ENCODE assay signal across 21 cellular contexts in the genomic region with DNA sequence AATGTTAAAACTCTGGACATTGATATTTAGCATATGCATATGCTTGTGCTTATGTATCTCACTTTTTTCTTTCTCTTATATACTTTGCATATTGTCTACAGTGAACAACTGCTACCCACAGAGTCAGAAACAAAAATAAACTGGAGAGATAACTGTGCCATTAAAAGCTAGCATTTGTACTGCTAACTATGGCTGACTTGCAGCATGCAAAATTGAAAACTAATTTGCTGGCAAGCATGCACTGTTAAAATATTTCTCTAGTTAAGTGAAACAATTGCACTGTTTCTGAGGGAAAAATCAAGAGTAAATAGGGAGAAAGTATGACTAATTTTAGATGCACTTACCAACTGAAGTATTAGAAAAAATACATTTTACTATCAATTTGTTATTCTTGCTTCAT.
"Had no signal": no experiment of that assay in that cellular context is flagged by ENCODE, and none has a peak within 500 bp of the region (broad histone marks: within the 10 kb centered on the region; RNA-seq: fewer than 3 reads in every experiment).

No MANE protein-coding gene starts in this region.

- H3K27me3 ChIP-seq: ascending aorta had no signal

- DNase-seq: activated B cell treated with CpG ODN at 0.5 μM for 24 hours; activated CD4-positive, alpha-beta memory T cell treated with anti-CD3 and anti-CD28 coated beads for 36 hours; activated CD4-positive, alpha-beta T cell treated with anti-CD3 and anti-CD28 coated beads for 1 hour; activated CD4-positive, alpha-beta T cell treated with anti-CD3 and anti-CD28 coated beads, Interleukin-2, amount 10 ng/mL, durations not matched to agents 24 days and 14 days; activated CD8-positive, alpha-beta memory T cell treated with anti-CD3 and anti-CD28 coated beads for 24 hours; activated gamma-delta T cell treated with Interleukin-2 at 50 U/mL for 16 hours; activated naive CD4-positive, alpha-beta T cell treated with anti-CD3 and anti-CD28 coated beads, Interleukin-2, amount 10 ng/mL, durations not matched to agents 7 days and 5 days; activated T-cell treated with anti-CD3 and anti-CD28 coated beads, Interleukin-2, amount 50 U/mL, for 4 hours; amniotic stem cell; caudate nucleus; MM.1S; NCI-H1105; NCI-H146; NCI-H187 treated with DMSO at 0.1 percent for 48 hours; NCI-H2081 treated with DMSO at 0.1 percent for 48 hours; NCI-H524; PC-3; SIG-M5; T-helper 2 cell; T1000 had no signal

- H3K9me3 Mint-ChIP-seq: activated B cell treated with CpG ODN at 0.5 μM for 24 hours; activated CD4-positive, alpha-beta memory T cell treated with anti-CD3 and anti-CD28 coated beads for 36 hours; activated naive CD4-positive, alpha-beta T cell treated with anti-CD3 and anti-CD28 coated beads, Interleukin-2, amount 10 ng/mL, durations not matched to agents 7 days and 5 days; activated T-cell treated with anti-CD3 and anti-CD28 coated beads, Interleukin-2, amount 50 U/mL, for 4 hours had no signal

- ATAC-seq: activated T-cell treated with anti-CD3 and anti-CD28 coated beads, Interleukin-2, amount 50 U/mL, for 4 hours; PC-3 had no signal

- H3K27ac ChIP-seq: ascending aorta had no signal

- H3K27me3 Mint-ChIP-seq: activated B cell treated with CpG ODN at 0.5 μM for 24 hours; activated CD4-positive, alpha-beta memory T cell treated with anti-CD3 and anti-CD28 coated beads for 36 hours; activated CD4-positive, alpha-beta T cell treated with anti-CD3 and anti-CD28 coated beads, Interleukin-2, amount 10 ng/mL, durations not matched to agents 24 days and 14 days; activated naive CD4-positive, alpha-beta T cell treated with anti-CD3 and anti-CD28 coated beads, Interleukin-2, amount 10 ng/mL, durations not matched to agents 7 days and 5 days had no signal

- H3K9me3 ChIP-seq: ascending aorta had no signal

- H3K4me3 ChIP-seq: ascending aorta had no signal

- H3K27ac Mint-ChIP-seq: activated B cell treated with CpG ODN at 0.5 μM for 24 hours; activated CD4-positive, alpha-beta memory T cell treated with anti-CD3 and anti-CD28 coated beads for 36 hours; activated CD4-positive, alpha-beta T cell treated with anti-CD3 and anti-CD28 coated beads, Interleukin-2, amount 10 ng/mL, durations not matched to agents 24 days and 14 days; activated naive CD4-positive, alpha-beta T cell treated with anti-CD3 and anti-CD28 coated beads, Interleukin-2, amount 10 ng/mL, durations not matched to agents 7 days and 5 days had no signal

- H3K4me3 Mint-ChIP-seq: activated B cell treated with CpG ODN at 0.5 μM for 24 hours; activated CD4-positive, alpha-beta memory T cell treated with anti-CD3 and anti-CD28 coated beads for 36 hours; activated CD4-positive, alpha-beta T cell treated with anti-CD3 and anti-CD28 coated beads, Interleukin-2, amount 10 ng/mL, durations not matched to agents 24 days and 14 days; activated naive CD4-positive, alpha-beta T cell treated with anti-CD3 and anti-CD28 coated beads, Interleukin-2, amount 10 ng/mL, durations not matched to agents 7 days and 5 days; activated T-cell treated with anti-CD3 and anti-CD28 coated beads, Interleukin-2, amount 50 U/mL, for 4 hours had no signal
